Comparison of ENCODE assay signal across 2 cellular contexts in genomic region chr5:137361275-137361674, GRCh38.
TF ChIP-seq lines count a peak whose summit lies in the region.

No MANE protein-coding gene starts in this region.

TF ChIP-seq in IMR-90, 13 proteins besides CTCF, POLR2A, EP300 and RAD21:
- TF ChIP-seq CEBPB (IDR thresholded peaks at IDR 0.05; ENCODE audit: low read depth, low read length) = no peak
- TF ChIP-seq MXI1 (IDR thresholded peaks at IDR 0.05; ENCODE audit: borderline replicate concordance, low read depth, low read length) = no peak
- no peak for TF ChIP-seq MAZ (IDR thresholded peaks at IDR 0.05; ENCODE audit: borderline replicate concordance, low read depth, low read length)
- TF ChIP-seq RCOR1 (IDR thresholded peaks at IDR 0.05; ENCODE audit: insufficient replicate concordance, low read length) = no peak
- TF ChIP-seq NFE2L2 (IDR thresholded peaks at IDR 0.05; ENCODE audit: low read depth, low read length) = no peak
- no peak for TF ChIP-seq CHD1 (IDR thresholded peaks at IDR 0.05; ENCODE audit: low read depth, low read length)
- TF ChIP-seq ELK1 (IDR thresholded peaks at IDR 0.05; ENCODE audit: borderline replicate concordance, low read depth, low read length) = no peak
- TF ChIP-seq USF2 (IDR thresholded peaks at IDR 0.05; ENCODE audit: low read depth, low read length) = no peak
- TF ChIP-seq FOS (IDR thresholded peaks at IDR 0.05; ENCODE audit: low read depth, low read length) = no peak
- TF ChIP-seq BHLHE40 (IDR thresholded peaks at IDR 0.05; ENCODE audit: low read depth, low read length) = no peak
- no peak for TF ChIP-seq RFX5 (IDR thresholded peaks at IDR 0.05; ENCODE audit: low read depth, low read length)
- no peak for TF ChIP-seq SMC3 (IDR thresholded peaks at IDR 0.05; ENCODE audit: low read depth, low read length)
- no peak for TF ChIP-seq MAFK (IDR thresholded peaks at IDR 0.05; ENCODE audit: low read depth, low read length)
TF ChIP-seq in IMR-90: peak in this region for 0.

TF ChIP-seq in endothelial cell of umbilical vein, 7 proteins besides CTCF, POLR2A, EP300 and RAD21:
- TF ChIP-seq MYC (IDR thresholded peaks at IDR 0.05; ENCODE audit: low read depth, low read length) (no peak), MAX (IDR thresholded peaks at IDR 0.05; ENCODE audit: insufficient read depth, insufficient read length) (no peak), GATA2 (IDR thresholded peaks at IDR 0.05; ENCODE audit: insufficient read depth, insufficient read length, low read depth, low read length) (peak; percentile 96), FOS (IDR thresholded peaks at IDR 0.05; ENCODE audit: borderline replicate concordance, insufficient read depth, low read length) (peak; percentile 83), EZH2 (IDR thresholded peaks at IDR 0.05; ENCODE audit: borderline replicate concordance, low read depth, low read length, severe bottlenecking) (no peak), POLR2AphosphoS5 (IDR thresholded peaks at IDR 0.05; ENCODE audit: insufficient read depth, low read depth, low read length) (peak; percentile 78), JUN (IDR thresholded peaks at IDR 0.05; ENCODE audit: borderline replicate concordance, insufficient read depth, insufficient read length, low read depth) (peak; percentile 66)
